ENCODE assay signal across 17 cellular contexts in genomic region chr10:55183993-55184392, GRCh38.
A peak's percentile ranks its signal among the peaks of the same experiment; 100 is the strongest.
DNase-seq lines count a peak whose midpoint lies in the region; ATAC-seq and TF ChIP-seq lines count a peak whose summit lies in the region.
"Had no signal": no experiment of that assay in that cellular context is flagged by ENCODE, and none has a peak within 500 bp of the region (broad histone marks: within the 10 kb centered on the region; RNA-seq: fewer than 3 reads in every experiment).

No MANE protein-coding gene starts in this region.

- H3K9me3 ChIP-seq in neuronal stem cell (replicated peaks in 1 of 2; ENCODE audit: control insufficient read depth in 2 of 2, insufficient read depth in 1 of 2, low read depth in 1 of 2, low read length in 2 of 2): peaks cover 0 to 8% of the 10 kb centered on the region in 2 donors

- WGBS in neuronal stem cell (ENCODE audit: extremely low coverage in 2 of 2, insufficient read length in 2 of 2, insufficient replicate concordance in 1 of 2), 2 donors: no CpG with 5 or more reads among the region's 2 CpGs

- H3K4ac ChIP-seq in neuronal stem cell (ENCODE audit: low read length): no peak overlapping the region

- no peak overlapping the region for H3K9ac ChIP-seq in neuronal stem cell (ENCODE audit: low read depth, low read length, poor library complexity)

- no peak for TF ChIP-seq CTCF in foreskin keratinocyte (conservative IDR thresholded peaks at IDR 0.05)

- H2BK5ac ChIP-seq in neuronal stem cell (ENCODE audit: low read length): no peak overlapping the region

- DNase-seq in COLO829 (ENCODE audit: low spot score) (peak; percentile 9), RPMI7951 (ENCODE audit: low read depth) (peak; percentile 18), foreskin keratinocyte (peak; percentile 36 to 42), neuronal stem cell (ENCODE audit: low spot score) (no peak)
- peak; percentile 6 for DNase-seq in Jurkat, Clone E6-1 (ENCODE audit: low read depth, low spot score)
- no peak for DNase-seq in stimulated activated CD8-positive, alpha-beta memory T cell treated with anti-CD3 and anti-CD28 coated beads, Interleukin-4, amount 100 ng/mL, for 48 hours
- DNase-seq: activated CD4-positive, alpha-beta T cell treated with anti-CD3 and anti-CD28 coated beads, Interleukin-2, amount 50 U/mL, for 4 hours; activated T-cell treated with anti-CD3 and anti-CD28 coated beads, Interleukin-2, amount 50 U/mL, for 72 hours; amygdala; erythroblast; head of caudate nucleus; left cardiac atrium; NCI-H146; NCI-H446 treated with DMSO at 0.1 percent for 48 hours had no signal

- no peak overlapping the region for H3K23ac ChIP-seq in neuronal stem cell (ENCODE audit: low read depth, low read length, poor library complexity)

- H2AK5ac ChIP-seq in neuronal stem cell (ENCODE audit: low read depth, low read length): no peak overlapping the region

- H3K27ac ChIP-seq in foreskin keratinocyte (no peak overlapping the region), neuronal stem cell (replicated peaks; ENCODE audit: low read length) (no peak overlapping the region)
- H3K27ac ChIP-seq: coronary artery had no signal

- ATAC-seq in foreskin keratinocyte: no peak
- no peak for ATAC-seq in GM21381 (IDR thresholded peaks at IDR 0.05; ENCODE audit: unreplicated experiment)
- ATAC-seq in GM19455 (IDR thresholded peaks at IDR 0.05; ENCODE audit: unreplicated experiment): no peak
- ATAC-seq: activated T-cell treated with anti-CD3 and anti-CD28 coated beads, Interleukin-2, amount 50 U/mL, for 72 hours; left cardiac atrium had no signal

- no peak overlapping the region for H3K4me3 ChIP-seq in Jurkat, Clone E6-1 (ENCODE audit: low read length)
- H3K4me3 ChIP-seq in neuronal stem cell (ENCODE audit: low read length in 2 of 2): no peak overlapping the region
- H3K4me3 ChIP-seq: coronary artery had no signal

- no peak overlapping the region for H3K14ac ChIP-seq in neuronal stem cell (ENCODE audit: low read length)

- H2AFZ ChIP-seq in neuronal stem cell (ENCODE audit: low read length): no peak overlapping the region

- no peak overlapping the region for H3K18ac ChIP-seq in neuronal stem cell (ENCODE audit: low read length)

- H3K27me3 ChIP-seq in foreskin keratinocyte (no peaks in the 10 kb centered on the region), neuronal stem cell (ENCODE audit: control insufficient read depth in 3 of 3, insufficient read depth in 3 of 3, low read depth in 1 of 3, low read length in 3 of 3) (no peaks in the 10 kb centered on the region)

- no peak overlapping the region for H4K8ac ChIP-seq in neuronal stem cell (ENCODE audit: low read depth, low read length)

- H4K91ac ChIP-seq in neuronal stem cell (ENCODE audit: low read depth, low read length, poor library complexity): no peak overlapping the region

- H3K4me1 ChIP-seq in foreskin keratinocyte: no peaks in the 10 kb centered on the region
- H3K4me1 ChIP-seq in neuronal stem cell (ENCODE audit: control insufficient read depth in 2 of 2, insufficient read depth in 1 of 2, low read depth in 1 of 2, low read length in 2 of 2): no peaks in the 10 kb centered on the region

- no peak overlapping the region for H3K4me2 ChIP-seq in neuronal stem cell (ENCODE audit: insufficient read depth, low read length, poor library complexity, severe bottlenecking)

- no peaks in the 10 kb centered on the region for H3K79me1 ChIP-seq in neuronal stem cell (ENCODE audit: low read depth, low read length)

- H3K36me3 ChIP-seq in neuronal stem cell (replicated peaks in 1 of 2; ENCODE audit: control insufficient read depth in 2 of 2, insufficient read depth in 2 of 2, low read length in 2 of 2): no peaks in the 10 kb centered on the region

- H2BK120ac ChIP-seq in neuronal stem cell (ENCODE audit: low read depth, low read length): no peak overlapping the region

- H2BK12ac ChIP-seq in neuronal stem cell (ENCODE audit: low read length): no peak overlapping the region

- no peak overlapping the region for H2BK15ac ChIP-seq in neuronal stem cell (ENCODE audit: low read length)

Comparison
In these comparisons a context has a peak if more than half of its experiments do, and no peak if none do; other contexts are left out.
1. DNase-seq: peak in COLO829 (single experiment), Jurkat, Clone E6-1 (single experiment), RPMI7951 (single experiment) and foreskin keratinocyte (2 of 2); none in neuronal stem cell (single experiment) and stimulated activated CD8-positive, alpha-beta memory T cell treated with anti-CD3 and anti-CD28 coated beads, Interleukin-4, amount 100 ng/mL, for 48 hours (single experiment).